ENCODE assay signal across 17 cellular contexts in the genomic region with DNA sequence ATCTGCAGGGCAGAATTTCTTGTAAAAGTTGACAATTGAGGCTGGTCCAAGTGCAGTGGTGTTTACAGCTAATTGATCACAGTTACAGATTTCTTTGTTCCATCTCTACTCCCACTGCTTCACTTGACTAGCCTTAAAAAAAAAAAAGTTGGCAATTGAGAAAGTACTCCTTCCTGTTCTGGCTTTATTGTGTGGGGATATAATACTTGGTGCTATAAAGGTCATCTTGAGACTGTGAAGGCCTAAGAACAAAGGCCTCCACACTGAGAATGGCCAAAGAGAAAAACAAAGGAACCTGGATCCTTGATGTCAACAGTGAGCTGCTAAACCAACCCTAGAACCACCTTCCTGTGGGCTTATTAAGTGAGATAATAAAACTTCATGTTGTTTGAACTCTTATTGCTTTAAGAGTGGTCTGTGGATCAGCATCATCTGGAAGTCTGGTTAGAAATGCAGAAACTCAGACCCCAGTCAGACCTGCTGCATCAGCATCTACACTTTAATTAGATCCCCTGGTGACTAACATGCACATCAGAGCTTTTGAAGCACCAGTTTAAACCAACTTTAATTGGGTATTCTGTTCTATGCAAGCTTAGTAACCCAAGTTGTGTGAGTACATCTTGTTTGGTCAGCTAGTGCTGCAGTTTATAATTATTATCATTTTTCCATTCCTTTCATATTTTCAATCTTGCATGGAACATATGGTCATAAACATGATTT. TPM values are rescaled to one million over a fixed set of nuclear protein-coding genes. Genes with fewer than 3 reads are reported as not detected.
DNase-seq lines count a peak whose midpoint lies in the region; ATAC-seq and TF ChIP-seq lines count a peak whose summit lies in the region.
"Had no signal": no experiment of that assay in that cellular context is flagged by ENCODE, and none has a peak within 500 bp of the region (broad histone marks: within the 10 kb centered on the region; RNA-seq: fewer than 3 reads in every experiment).

No MANE protein-coding gene starts in this region.

- H3K27me3 ChIP-seq in colonic mucosa: no peaks in the 10 kb centered on the region

- no peaks in the 10 kb centered on the region for H3K27me3 Mint-ChIP-seq in activated CD4-positive, alpha-beta T cell treated with anti-CD3 and anti-CD28 coated beads for 36 hours
- H3K27me3 Mint-ChIP-seq in osteocyte (ENCODE audit: unreplicated experiment): no peaks in the 10 kb centered on the region

- H3K9me3 Mint-ChIP-seq in activated CD4-positive, alpha-beta T cell treated with anti-CD3 and anti-CD28 coated beads for 36 hours (ENCODE audit: low read depth): no peaks in the 10 kb centered on the region
- H3K9me3 Mint-ChIP-seq in osteocyte (ENCODE audit: unreplicated experiment): no peaks in the 10 kb centered on the region

- no peaks in the 10 kb centered on the region for H3K36me3 ChIP-seq in colonic mucosa

- H3K9ac ChIP-seq in colonic mucosa (ENCODE audit: low read depth in 2 of 2, low read length in 2 of 2): no peak overlapping the region

- H3K4me1 Mint-ChIP-seq in activated CD4-positive, alpha-beta T cell treated with anti-CD3 and anti-CD28 coated beads for 36 hours: peaks cover 14% of the 10 kb centered on the region
- peaks cover 59% of the 10 kb centered on the region for H3K4me1 Mint-ChIP-seq in osteocyte (ENCODE audit: unreplicated experiment)

- no peak overlapping the region for H3K4me3 Mint-ChIP-seq in activated CD4-positive, alpha-beta T cell treated with anti-CD3 and anti-CD28 coated beads for 36 hours
- H3K4me3 Mint-ChIP-seq in osteocyte (ENCODE audit: unreplicated experiment): peak overlapping the region; percentile 26

- H3K27ac ChIP-seq in colonic mucosa: no peak overlapping the region

- no peak overlapping the region for H3K4me3 ChIP-seq in fibroblast of pulmonary artery (replicated peaks; ENCODE audit: low read depth, low read length)
- no peak overlapping the region for H3K4me3 ChIP-seq in colonic mucosa

- CTCF ChIA-PET in activated CD4-positive, alpha-beta T cell treated with anti-CD3 and anti-CD28 coated beads for 36 hours (lab: Charles Lee): interaction anchor here (0.7 to 1.1 kb wide), 4 partner anchors 13 to 249 kb away, joined by 3 to 6 read pairs (median 4); no protein-coding TSS in a partner anchor

- no peaks in the 10 kb centered on the region for H3K4me1 ChIP-seq in colonic mucosa

- no peak for ATAC-seq in activated CD4-positive, alpha-beta T cell treated with anti-CD3 and anti-CD28 coated beads for 36 hours
- no peak for ATAC-seq in HG02970 (IDR thresholded peaks at IDR 0.05; ENCODE audit: low FRiP score, unreplicated experiment)
- ATAC-seq: left lobe of liver had no signal

- DNase-seq in activated CD4-positive, alpha-beta T cell treated with anti-CD3 and anti-CD28 coated beads for 36 hours: no peak
- no peak for DNase-seq in activated CD4-positive, alpha-beta T cell treated with anti-CD3 and anti-CD28 coated beads for 4 hours
- DNase-seq in RPMI7951 (ENCODE audit: low read depth) (peak; percentile 38), fibroblast of pulmonary artery (ENCODE audit: low read depth) (peak; percentile 29), osteocyte (ENCODE audit: extremely low spot score, unreplicated experiment) (no peak), colonic mucosa (no peak), NCI-H69 (lab: John Stamatoyannopoulos, UW) (no peak)
- DNase-seq: activated CD8-positive, alpha-beta memory T cell treated with anti-CD3 and anti-CD28 coated beads, Interleukin-2, amount 50 U/mL, for 4 hours; amygdala; DMS53; effector CD8-positive, alpha-beta T cell; MV-4-11; NCI-H446 treated with DMSO at 0.1 percent for 48 hours; occipital lobe; trophoblast cell had no signal

- H3K9me3 ChIP-seq in colonic mucosa: no peaks in the 10 kb centered on the region

- H3K36me3 Mint-ChIP-seq in activated CD4-positive, alpha-beta T cell treated with anti-CD3 and anti-CD28 coated beads for 36 hours (ENCODE audit: low read depth): peaks cover 23% of the 10 kb centered on the region
- H3K36me3 Mint-ChIP-seq in osteocyte (ENCODE audit: unreplicated experiment): peaks cover 10% of the 10 kb centered on the region

- TF ChIP-seq CTCF in fibroblast of pulmonary artery (IDR thresholded peaks at IDR 0.05; ENCODE audit: low read length, missing control alignments): no peak
- no peak for TF ChIP-seq CTCF in osteocyte (IDR thresholded peaks at IDR 0.05)
- TF ChIP-seq CTCF in colonic mucosa (IDR thresholded peaks at IDR 0.05): no peak

- intact Hi-C loops in activated CD4-positive, alpha-beta T cell treated with anti-CD3 and anti-CD28 coated beads for 36 hours (cut with DNase I, micrococcal nuclease): no loop called here
- intact Hi-C loops in colonic mucosa (cut with DNase I): no loop called here

- H3K27ac Mint-ChIP-seq in activated CD4-positive, alpha-beta T cell treated with anti-CD3 and anti-CD28 coated beads for 36 hours: peak overlapping the region; percentile 65
- peak overlapping the region; percentile 83 for H3K27ac Mint-ChIP-seq in osteocyte (ENCODE audit: unreplicated experiment)

- POLR2A ChIA-PET in activated CD4-positive, alpha-beta T cell treated with anti-CD3 and anti-CD28 coated beads for 36 hours (lab: Charles Lee): no interaction called here

RNA-seq across cellular contexts. Expression of a gene that starts 55.2 kb away (rescaled TPM):
- total RNA-seq in activated CD4-positive, alpha-beta T cell treated with anti-CD3 and anti-CD28 coated beads for 36 hours: 10 to 100 TPM; 52.4 to 55.7 TPM
- total RNA-seq in RPMI7951 (2014; rRNA removed; shearing (Covaris generic)): 58.2 and 63.9 TPM in 2 replicates
- total RNA-seq in osteocyte: 75.4 and 84.3 TPM in 2 replicates
- total RNA-seq in colonic mucosa: 10 to 100 TPM; 68.4 to 78.6 TPM

Comparison
In these comparisons a context has a peak if more than half of its experiments do, and no peak if none do; other contexts are left out.
1. DNase-seq: peak in RPMI7951 (single experiment) and fibroblast of pulmonary artery (single experiment); none in activated CD4-positive, alpha-beta T cell treated with anti-CD3 and anti-CD28 coated beads for 36 hours (single experiment), activated CD4-positive, alpha-beta T cell treated with anti-CD3 and anti-CD28 coated beads for 4 hours (0 of 2), osteocyte (single experiment), colonic mucosa (single experiment) and NCI-H69 (single experiment).